8 cellular contexts compared by ENCODE assay signal in genomic region chr1:18955442-18956188, GRCh38. TPM values are rescaled to one million over a fixed set of nuclear protein-coding genes. Genes with fewer than 3 reads are reported as not detected.
DNase-seq lines count a peak whose midpoint lies in the region; TF ChIP-seq lines count a peak whose summit lies in the region.

No MANE protein-coding gene starts in this region.

- intact Hi-C loops in vagina (cut with DNase I): loop anchor here (5.0 kb wide), 1 partner anchor 33 kb away; no protein-coding TSS in a partner anchor

- H3K4me3 ChIP-seq in HEK293 (ENCODE audit: low read depth, low read length) (peak overlapping the region; percentile 80), esophagus (ENCODE audit: low read depth in 1 of 2, low read length in 2 of 2) (peak overlapping the region; percentile 77 to 91), vagina (peak overlapping the region; percentile 77 to 100)

- H3K4me3 Mint-ChIP-seq in neural crest cell: peak overlapping the region; percentile 90

- 1% methylated on average over 64 to 89 of the region's 89 CpGs for WGBS in esophagus, 2 donors

- no peaks in the 10 kb centered on the region for H3K9me3 Mint-ChIP-seq in neural crest cell

- no peaks in the 10 kb centered on the region for H3K36me3 Mint-ChIP-seq in neural crest cell (ENCODE audit: low read depth)

- H3K27me3 Mint-ChIP-seq in neural crest cell (ENCODE audit: low read depth): peaks cover 45% of the 10 kb centered on the region

- in situ Hi-C loops in G401 (cut with HindIII; ENCODE audit: low sequenced_read_pairs): no loop called here

- no peak for TF ChIP-seq POLR2A in vagina (IDR thresholded peaks at IDR 0.05)

- H3K27ac Mint-ChIP-seq in neural crest cell (ENCODE audit: unreplicated experiment): no peak overlapping the region

- POLR2A ChIA-PET in HEK293 (lab: Yijun Ruan, JAX): interaction anchor here (0.6 to 3.4 kb wide), 10 partner anchors 10 to 116 kb away, joined by 3 to 22 read pairs (median 4); no protein-coding TSS in a partner anchor

- H3K27me3 ChIP-seq in esophagus (ENCODE audit: control insufficient read depth in 1 of 2, insufficient read depth in 2 of 2, low read length in 2 of 2) (no peaks in the 10 kb centered on the region), vagina (no peaks in the 10 kb centered on the region)

- peaks cover 30% of the 10 kb centered on the region for H3K4me1 Mint-ChIP-seq in neural crest cell

- DNase-seq in G401 (ENCODE audit: low spot score) (peak; percentile 50), NCI-H1105 treated with DMSO at 0.1 percent for 48 hours (lab: John Stamatoyannopoulos, UW) (peak; percentile 50), activated T-cell treated with anti-CD3 and anti-CD28 coated beads for 1 hour (ENCODE audit: low read depth) (peak; percentile 40), neural crest cell (ENCODE audit: low read depth, low spot score) (peak; percentile 29), vagina (ENCODE audit: extremely low spot score in 2 of 2) (no peak), Ammon's horn (ENCODE audit: low spot score) (no peak)

- no peak for TF ChIP-seq CTCF in HEK293 (tag by site-specific recombination; IDR thresholded peaks at IDR 0.05)
- TF ChIP-seq CTCF in neural crest cell (conservative IDR thresholded peaks at IDR 0.05): peak; percentile 21
- no peak for TF ChIP-seq CTCF in vagina (IDR thresholded peaks at IDR 0.05)

- peaks cover 0 to 5% of the 10 kb centered on the region in 2 experiments; a peak in 1 of 3 replicates for H3K36me3 ChIP-seq in HEK293 (ENCODE audit: control insufficient read depth in 2 of 2, insufficient read depth in 1 of 2, low read length in 2 of 2)
- H3K36me3 ChIP-seq in esophagus (ENCODE audit: control insufficient read depth in 2 of 2, insufficient read depth in 2 of 2, low read length in 1 of 2): peaks cover 0 to 3% of the 10 kb centered on the region in 2 donors
- no peaks in the 10 kb centered on the region for H3K36me3 ChIP-seq in vagina

- no peaks in the 10 kb centered on the region for H3K9me3 ChIP-seq in HEK293 (ENCODE audit: control insufficient read depth, insufficient read depth, low read depth, low read length)
- no peaks in the 10 kb centered on the region for H3K9me3 ChIP-seq in esophagus (ENCODE audit: control insufficient read depth in 2 of 2, insufficient read depth in 1 of 2, low read depth in 1 of 2, low read length in 1 of 2)
- no peaks in the 10 kb centered on the region for H3K9me3 ChIP-seq in vagina

- H3K27ac ChIP-seq in HEK293 (ENCODE audit: extremely low read depth, low read depth, low read length): peak overlapping the region; percentile 47; the same call in 1 of the 2 replicates
- H3K27ac ChIP-seq in esophagus (ENCODE audit: low read depth in 2 of 2, low read length in 1 of 2): peak overlapping the region; percentile 81 to 87
- H3K27ac ChIP-seq in vagina: peak overlapping the region; percentile 87

- H3K4me1 ChIP-seq in HEK293 (ENCODE audit: control insufficient read depth, insufficient read depth, low read length) (peaks cover 3% of the 10 kb centered on the region; the same call in 1 of the 2 replicates), esophagus (ENCODE audit: control insufficient read depth in 2 of 2, insufficient read depth in 2 of 2, low read length in 1 of 2) (peaks cover 12 to 16% of the 10 kb centered on the region in 2 donors), vagina (peaks cover 58% of the 10 kb centered on the region)

- CTCF ChIA-PET in HEK293 (lab: Yijun Ruan, JAX): interaction anchor here (0.5 to 3.6 kb wide), 11 partner anchors 10 to 395 kb away, joined by 3 to 20 read pairs (median 3); no protein-coding TSS in a partner anchor

TF ChIP-seq in HEK293, 187 proteins besides CTCF, POLR2A, EP300 and RAD21 (continues in another document):
- TF ChIP-seq TRIM28 (IDR thresholded peaks at IDR 0.05; ENCODE audit: borderline replicate concordance, low read length): no peak
- TF ChIP-seq ZNF132 (tag by site-specific recombination; IDR thresholded peaks at IDR 0.05; ENCODE audit: borderline replicate concordance): no peak
- TF ChIP-seq ZNF521 (tag by site-specific recombination; IDR thresholded peaks at IDR 0.05): no peak
- no peak for TF ChIP-seq ZNF239 (tag by site-specific recombination; IDR thresholded peaks at IDR 0.05)
- TF ChIP-seq ZNF133 (tag by site-specific recombination; IDR thresholded peaks at IDR 0.05): peak; percentile 85
- no peak for TF ChIP-seq REST (tag by site-specific recombination; IDR thresholded peaks at IDR 0.05)
- TF ChIP-seq ZNF184 (tag by site-specific recombination; IDR thresholded peaks at IDR 0.05): no peak
- 0 out of 2 replicates have a peak, but pooled peaks have one; percentile 57 for TF ChIP-seq ZFP37 (tag by site-specific recombination; IDR thresholded peaks at IDR 0.05)
- TF ChIP-seq ZNF350 (tag by site-specific recombination; IDR thresholded peaks at IDR 0.05): no peak
- TF ChIP-seq, protein P1, sequence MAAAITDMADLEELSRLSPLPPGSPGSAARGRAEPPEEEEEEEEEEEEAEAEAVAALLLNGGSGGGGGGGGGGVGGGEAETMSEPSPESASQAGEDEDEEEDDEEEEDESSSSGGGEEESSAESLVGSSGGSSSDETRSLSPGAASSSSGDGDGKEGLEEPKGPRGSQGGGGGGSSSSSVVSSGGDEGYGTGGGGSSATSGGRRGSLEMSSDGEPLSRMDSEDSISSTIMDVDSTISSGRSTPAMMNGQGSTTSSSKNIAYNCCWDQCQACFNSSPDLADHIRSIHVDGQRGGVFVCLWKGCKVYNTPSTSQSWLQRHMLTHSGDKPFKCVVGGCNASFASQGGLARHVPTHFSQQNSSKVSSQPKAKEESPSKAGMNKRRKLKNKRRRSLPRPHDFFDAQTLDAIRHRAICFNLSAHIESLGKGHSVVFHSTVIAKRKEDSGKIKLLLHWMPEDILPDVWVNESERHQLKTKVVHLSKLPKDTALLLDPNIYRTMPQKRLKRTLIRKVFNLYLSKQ (tag by site-specific recombination; IDR thresholded peaks at IDR 0.05; ENCODE audit: borderline replicate concordance): no peak
- TF ChIP-seq ZNF302 (tag by site-specific recombination; IDR thresholded peaks at IDR 0.05; ENCODE audit: low read depth): no peak
- no peak for TF ChIP-seq MZF1 (tag by site-specific recombination; IDR thresholded peaks at IDR 0.05; ENCODE audit: borderline replicate concordance)
- no peak for TF ChIP-seq ZNF146 (tag by site-specific recombination; IDR thresholded peaks at IDR 0.05)
- no peak for TF ChIP-seq HOXD13 (CRISPR knock-in tag; IDR thresholded peaks at IDR 0.05; ENCODE audit: borderline replicate concordance)
- TF ChIP-seq, protein P2, sequence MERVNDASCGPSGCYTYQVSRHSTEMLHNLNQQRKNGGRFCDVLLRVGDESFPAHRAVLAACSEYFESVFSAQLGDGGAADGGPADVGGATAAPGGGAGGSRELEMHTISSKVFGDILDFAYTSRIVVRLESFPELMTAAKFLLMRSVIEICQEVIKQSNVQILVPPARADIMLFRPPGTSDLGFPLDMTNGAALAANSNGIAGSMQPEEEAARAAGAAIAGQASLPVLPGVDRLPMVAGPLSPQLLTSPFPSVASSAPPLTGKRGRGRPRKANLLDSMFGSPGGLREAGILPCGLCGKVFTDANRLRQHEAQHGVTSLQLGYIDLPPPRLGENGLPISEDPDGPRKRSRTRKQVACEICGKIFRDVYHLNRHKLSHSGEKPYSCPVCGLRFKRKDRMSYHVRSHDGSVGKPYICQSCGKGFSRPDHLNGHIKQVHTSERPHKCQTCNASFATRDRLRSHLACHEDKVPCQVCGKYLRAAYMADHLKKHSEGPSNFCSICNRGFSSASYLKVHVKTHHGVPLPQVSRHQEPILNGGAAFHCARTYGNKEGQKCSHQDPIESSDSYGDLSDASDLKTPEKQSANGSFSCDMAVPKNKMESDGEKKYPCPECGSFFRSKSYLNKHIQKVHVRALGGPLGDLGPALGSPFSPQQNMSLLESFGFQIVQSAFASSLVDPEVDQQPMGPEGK (tag by site-specific recombination; IDR thresholded peaks at IDR 0.05): peak; percentile 80
- TF ChIP-seq ZNF660 (tag by site-specific recombination; IDR thresholded peaks at IDR 0.05): no peak
- TF ChIP-seq ZNF510 (tag by site-specific recombination; IDR thresholded peaks at IDR 0.05; ENCODE audit: insufficient replicate concordance): no peak
- no peak for TF ChIP-seq ZSCAN23 (tag by site-specific recombination; IDR thresholded peaks at IDR 0.05)
- TF ChIP-seq ZBTB48 (tag by site-specific recombination; IDR thresholded peaks at IDR 0.05): no peak
- peak; percentile 52; the same call in 1 of the 2 replicates for TF ChIP-seq GLIS1 (tag by site-specific recombination; IDR thresholded peaks at IDR 0.05)
- no peak for TF ChIP-seq ZNF366 (tag by site-specific recombination; conservative IDR thresholded peaks at IDR 0.05)

RNA-seq across cellular contexts. Expression of gene IFFO2, which starts 0.9 kb away (rescaled TPM):
- 12.7 and 15.7 TPM in 2 replicates for total RNA-seq in G401 (2014; rRNA removed; shearing (Covaris generic))
- polyA plus RNA-seq in esophagus: 10 to 100 TPM; 28.7 to 51.9 TPM
- total RNA-seq in neural crest cell (9.8 and 9.9 TPM in 2 replicates), vagina (34.6 TPM)

RNA-seq across cellular contexts. Expression of gene ALDH4A1, which starts 53.3 kb away (rescaled TPM):
- total RNA-seq in G401 (2014; rRNA removed; shearing (Covaris generic)): 40.5 and 51.4 TPM in 2 replicates
- 10 to 100 TPM; 34.7 to 39.6 TPM for polyA plus RNA-seq in esophagus
- total RNA-seq in neural crest cell (18.4 and 19.5 TPM in 2 replicates), vagina (39.5 TPM)

Comparison
In these comparisons a context has a peak if more than half of its experiments do, and no peak if none do; other contexts are left out.
1. DNase-seq: peak in G401 (single experiment), NCI-H1105 treated with DMSO at 0.1 percent for 48 hours (single experiment), activated T-cell treated with anti-CD3 and anti-CD28 coated beads for 1 hour (single experiment) and neural crest cell (single experiment); none in vagina (0 of 2) and Ammon's horn (single experiment).
2. Peak in every context shown above with its lines, with median percentiles within 50 percentile points of each other: H3K27ac ChIP-seq and H3K4me3 ChIP-seq.